ENCODE assay signal across 8 cellular contexts in genomic region chr11:37449146-37449545, GRCh38.
DNase-seq lines count a peak whose midpoint lies in the region; ATAC-seq lines count a peak whose summit lies in the region.

No MANE protein-coding gene starts in this region.

- intact Hi-C loops in Right ventricle myocardium superior (cut with DNase I), result no loop called here
- intact Hi-C loops in cardiac septum (cut with DNase I), result no loop called here
- intact Hi-C loops in activated naive CD4-positive, alpha-beta T cell treated with anti-CD3 and anti-CD28 coated beads for 36 hours (cut with micrococcal nuclease), result no loop called here

- CTCF ChIA-PET in activated naive CD4-positive, alpha-beta T cell treated with anti-CD3 and anti-CD28 coated beads for 36 hours (lab: Charles Lee), result interaction anchor here (0.7 kb wide), 1 partner anchor 1105 kb away, joined by 5 read pairs; no protein-coding TSS in a partner anchor

- DNase-seq in Right ventricle myocardium superior (no peak), cardiac septum (ENCODE audit: low spot score) (no peak), RPMI7951 (ENCODE audit: low read depth) (peak; percentile 48), glomerular visceral epithelial cell (ENCODE audit: extremely low spot score) (peak; percentile 47), superior temporal gyrus (ENCODE audit: extremely low spot score) (peak; percentile 64)
- no peak for DNase-seq in activated naive CD4-positive, alpha-beta T cell treated with anti-CD3 and anti-CD28 coated beads for 36 hours
- no peak for DNase-seq in activated CD4-positive, alpha-beta T cell treated with anti-CD3 and anti-CD28 coated beads, Interleukin-2, amount 50 U/mL, for 4 hours

- H3K4me3 Mint-ChIP-seq in activated naive CD4-positive, alpha-beta T cell treated with anti-CD3 and anti-CD28 coated beads for 36 hours, result no peak overlapping the region

- no peak overlapping the region for H3K27ac Mint-ChIP-seq in activated naive CD4-positive, alpha-beta T cell treated with anti-CD3 and anti-CD28 coated beads for 36 hours

- no peaks in the 10 kb centered on the region for H3K36me3 Mint-ChIP-seq in activated naive CD4-positive, alpha-beta T cell treated with anti-CD3 and anti-CD28 coated beads for 36 hours (ENCODE audit: low read depth)

- H3K4me1 Mint-ChIP-seq in activated naive CD4-positive, alpha-beta T cell treated with anti-CD3 and anti-CD28 coated beads for 36 hours (ENCODE audit: low read depth), result no peaks in the 10 kb centered on the region

- ATAC-seq in Right ventricle myocardium superior (ENCODE audit: poor library complexity), result peak; percentile 74
- ATAC-seq in GM21515 (IDR thresholded peaks at IDR 0.05; ENCODE audit: unreplicated experiment), result no peak

- no peaks in the 10 kb centered on the region for H3K27me3 Mint-ChIP-seq in activated naive CD4-positive, alpha-beta T cell treated with anti-CD3 and anti-CD28 coated beads for 36 hours (ENCODE audit: low read depth)

- peaks cover 4% of the 10 kb centered on the region for H3K9me3 Mint-ChIP-seq in activated naive CD4-positive, alpha-beta T cell treated with anti-CD3 and anti-CD28 coated beads for 36 hours

Comparison
In these comparisons a context has a peak if more than half of its experiments do, and no peak if none do; other contexts are left out.
1. DNase-seq: peak in RPMI7951 (single experiment), glomerular visceral epithelial cell (single experiment) and superior temporal gyrus (single experiment); none in Right ventricle myocardium superior (single experiment), cardiac septum (single experiment), activated naive CD4-positive, alpha-beta T cell treated with anti-CD3 and anti-CD28 coated beads for 36 hours (single experiment) and activated CD4-positive, alpha-beta T cell treated with anti-CD3 and anti-CD28 coated beads, Interleukin-2, amount 50 U/mL, for 4 hours (0 of 2).